Comparison of ENCODE assay signal across 7 cellular contexts in the genomic region with DNA sequence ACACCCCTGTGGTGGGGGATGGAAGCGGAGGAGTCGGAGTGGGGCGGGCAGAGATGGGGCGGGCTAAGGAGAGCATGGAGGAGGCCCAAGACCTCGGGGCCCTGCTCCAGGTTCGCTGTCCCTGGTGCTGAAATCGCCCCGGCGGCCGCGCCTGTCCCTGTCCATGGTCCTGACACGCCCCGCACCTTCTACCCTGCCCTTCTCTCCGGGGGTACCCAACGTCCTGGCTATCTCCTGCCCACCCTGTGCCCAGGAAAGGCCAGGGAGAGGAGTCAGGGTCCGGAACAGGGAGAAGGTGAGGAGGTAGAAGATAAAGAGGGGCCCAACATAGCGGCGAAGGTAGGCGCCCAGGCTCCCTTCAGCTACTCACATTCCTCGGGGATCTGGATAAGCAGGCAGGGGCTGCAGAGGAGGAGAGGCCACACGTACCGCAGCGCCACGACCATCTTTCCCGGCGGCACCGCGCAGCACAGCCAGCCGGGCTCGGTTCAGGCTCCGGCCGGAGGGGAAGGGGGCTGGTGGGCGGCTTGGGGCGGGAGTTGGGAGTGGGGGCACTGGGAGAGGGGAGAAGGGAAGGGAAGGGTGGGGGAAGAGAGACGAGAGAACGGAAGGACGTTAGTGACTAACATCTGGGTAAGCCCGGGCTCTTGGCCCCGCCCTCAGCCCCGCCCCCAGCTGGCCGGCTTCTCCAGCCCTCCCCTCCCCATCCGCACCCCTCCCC. TPM values are rescaled to one million over a fixed set of nuclear protein-coding genes. Genes with fewer than 3 reads are reported as not detected.
DNase-seq lines count a peak whose midpoint lies in the region; ATAC-seq and TF ChIP-seq lines count a peak whose summit lies in the region.
"Had no signal": no experiment of that assay in that cellular context is flagged by ENCODE, and none has a peak within 500 bp of the region (broad histone marks: within the 10 kb centered on the region; RNA-seq: fewer than 3 reads in every experiment).

No MANE protein-coding gene starts in this region.

- no peaks in the 10 kb centered on the region for H3K27me3 ChIP-seq in cardiac muscle cell
- H3K27me3 ChIP-seq in sigmoid colon = peaks cover 5 to 22% (median 13%) of the 10 kb centered on the region in 3 donors

- H3K27ac ChIP-seq in cardiac muscle cell (no peak overlapping the region), sigmoid colon (no peak overlapping the region)
- H3K27ac ChIP-seq: SK-N-MC had no signal

- H3K36me3 ChIP-seq in cardiac muscle cell = no peaks in the 10 kb centered on the region
- H3K36me3 ChIP-seq in sigmoid colon = no peaks in the 10 kb centered on the region

- TF ChIP-seq CTCF in cardiac muscle cell (IDR thresholded peaks at IDR 0.05; ENCODE audit: low read depth, low read length) = no peak
- no peak for TF ChIP-seq CTCF in sigmoid colon (IDR thresholded peaks at IDR 0.05)

- H3K9me3 ChIP-seq in cardiac muscle cell (ENCODE audit: low read depth) (no peaks in the 10 kb centered on the region), sigmoid colon (no peaks in the 10 kb centered on the region)

- H3K4me3 ChIP-seq in cardiac muscle cell (no peak overlapping the region), sigmoid colon (no peak overlapping the region)
- H3K4me3 ChIP-seq: SK-N-MC had no signal

- DNase-seq in HT1080 (ENCODE audit: low read depth) (peak; percentile 30), cardiac muscle cell (ENCODE audit: low read depth in 1 of 2, low spot score in 1 of 2) (peak; percentile 46 to 70), sigmoid colon (no peak)
- peak; percentile 56 to 68 for DNase-seq in activated CD4-positive, alpha-beta T cell treated with anti-CD3 and anti-CD28 coated beads, Interleukin-2, amount 50 U/mL, for 48 hours
- peak; percentile 30 to 35 (median 31) for DNase-seq in stimulated activated CD4-positive, alpha-beta T cell treated with anti-CD3 and anti-CD28 coated beads, TNF-alpha, amount 100 ng/mL, for 4 hours (ENCODE audit: low read depth in 3 of 3)

- ATAC-seq in HG02642 (IDR thresholded peaks at IDR 0.05; ENCODE audit: poor library complexity, unreplicated experiment) = no peak

- no peaks in the 10 kb centered on the region for H3K4me1 ChIP-seq in cardiac muscle cell (ENCODE audit: low read depth)
- H3K4me1 ChIP-seq in sigmoid colon = no peaks in the 10 kb centered on the region

- 2 to 9% methylated on average over 40 to 42 of the region's 42 CpGs for WGBS in sigmoid colon, 2 donors

- TF ChIP-seq POLR2A in sigmoid colon (IDR thresholded peaks at IDR 0.05) = no peak

- intact Hi-C loops in sigmoid colon (cut with DNase I) = no loop called here

- no peak for TF ChIP-seq EP300 in sigmoid colon (IDR thresholded peaks at IDR 0.05)

RNA-seq across cellular contexts. Expression of gene L1CAM, which starts 10.4 kb away (rescaled TPM):
- total RNA-seq in HT1080 (2014; rRNA removed; shearing (Covaris generic)) = 2.0 and 3.0 TPM in 2 replicates
- polyA plus RNA-seq in HT1080 (2015; cell fraction: cytosol; rRNA removed) = 0.52 and 0.59 TPM in 2 replicates
- 1.6 and 4.3 TPM in 2 replicates for polyA plus RNA-seq in HT1080 (2015; cell fraction: nucleus; rRNA removed)
- total RNA-seq in cardiac muscle cell = 0.86 and 1.1 TPM in 2 replicates
- polyA plus RNA-seq in cardiac muscle cell = 1.4 and 1.5 TPM in 2 replicates
- total RNA-seq in sigmoid colon = 10 to 100 TPM in 3 of 4 donors, 1 to 10 TPM in 1; 6.6 to 30.2 (median 23.1) TPM
- 10 to 100 TPM in 1 of 3 donors, 1 to 10 TPM in 1, not detected in 1; 2.4 to 10.5 TPM for polyA plus RNA-seq in sigmoid colon

RNA-seq across cellular contexts. Expression of gene AVPR2, which starts 28.9 kb away (rescaled TPM):
- not detected in 2 replicates for total RNA-seq in HT1080 (2014; rRNA removed; shearing (Covaris generic))
- 0.09 TPM in 2 replicates for polyA plus RNA-seq in HT1080 (2015; cell fraction: cytosol; rRNA removed)
- 0.08 and 0.48 TPM in 2 replicates for polyA plus RNA-seq in HT1080 (2015; cell fraction: nucleus; rRNA removed)
- total RNA-seq in cardiac muscle cell (not detected in 2 replicates), sigmoid colon (1 to 10 TPM; 1.1 to 2.2 (median 1.3) TPM)
- polyA plus RNA-seq in cardiac muscle cell (0.11 TPM in 1 of 2 replicates, not detected in the other), sigmoid colon (1 to 10 TPM in 1 of 3 donors, not detected in 2; 1.1 TPM)

RNA-seq across cellular contexts. Expression of gene PDZD4, which starts 45.2 kb away (rescaled TPM):
- total RNA-seq in HT1080 (2014; rRNA removed; shearing (Covaris generic)) = 0.13 and 0.16 TPM in 2 replicates
- 0.55 TPM in 2 replicates for polyA plus RNA-seq in HT1080 (2015; cell fraction: cytosol; rRNA removed)
- polyA plus RNA-seq in HT1080 (2015; cell fraction: nucleus; rRNA removed) = 0.77 and 1.6 TPM in 2 replicates
- 5.4 and 5.8 TPM in 2 replicates for total RNA-seq in cardiac muscle cell
- polyA plus RNA-seq in cardiac muscle cell = 0.50 and 1.7 TPM in 2 replicates
- total RNA-seq in sigmoid colon = 10 to 100 TPM in 3 of 4 donors, 1 to 10 TPM in 1; 8.6 to 24.4 (median 14.2) TPM
- polyA plus RNA-seq in sigmoid colon = 1 to 10 TPM in 2 of 3 donors, under 1 TPM in 1; 0.46 to 5.1 (median 1.2) TPM

RNA-seq across cellular contexts. Expression of gene ARHGAP4, which starts 50.5 kb away (rescaled TPM):
- total RNA-seq in HT1080 (2014; rRNA removed; shearing (Covaris generic)) = 2.7 and 3.3 TPM in 2 replicates
- polyA plus RNA-seq in HT1080 (2015; cell fraction: cytosol; rRNA removed) = 5.5 and 6.7 TPM in 2 replicates
- polyA plus RNA-seq in HT1080 (2015; cell fraction: nucleus; rRNA removed) = 33.5 and 36.7 TPM in 2 replicates
- 20.5 and 47.4 TPM in 2 replicates for total RNA-seq in cardiac muscle cell
- polyA plus RNA-seq in cardiac muscle cell = 16.5 and 30.1 TPM in 2 replicates
- total RNA-seq in sigmoid colon = 10 to 100 TPM; 12.4 to 27.4 (median 16.3) TPM
- polyA plus RNA-seq in sigmoid colon = 100 to 1,000 TPM in 1 of 3 donors, 10 to 100 TPM in 1, 1 to 10 TPM in 1; 8.4 to 122 (median 17.3) TPM

RNA-seq across cellular contexts. Expression of gene NAA10, which starts 59.3 kb away (rescaled TPM):
- 182 and 213 TPM in 2 replicates for total RNA-seq in HT1080 (2014; rRNA removed; shearing (Covaris generic))
- polyA plus RNA-seq in HT1080 (2015; cell fraction: cytosol; rRNA removed) = 224 and 268 TPM in 2 replicates
- 152 and 187 TPM in 2 replicates for polyA plus RNA-seq in HT1080 (2015; cell fraction: nucleus; rRNA removed)
- total RNA-seq in cardiac muscle cell = 90.1 and 127 TPM in 2 replicates
- polyA plus RNA-seq in cardiac muscle cell = 163 and 186 TPM in 2 replicates
- 100 to 1,000 TPM in 1 of 4 donors, 10 to 100 TPM in 3; 57.4 to 113 (median 79.2) TPM for total RNA-seq in sigmoid colon
- polyA plus RNA-seq in sigmoid colon = 100 to 1,000 TPM in 1 of 3 donors, 10 to 100 TPM in 2; 78.6 to 128 (median 84.7) TPM
